8 cellular contexts compared by ENCODE assay signal in genomic region chr19:34926361-34926684, GRCh38. TPM values are rescaled to one million over a fixed set of nuclear protein-coding genes. Genes with fewer than 3 reads are reported as not detected.
A peak's percentile ranks its signal among the peaks of the same experiment; 100 is the strongest.
DNase-seq lines count a peak whose midpoint lies in the region; ATAC-seq and TF ChIP-seq lines count a peak whose summit lies in the region.

No MANE protein-coding gene starts in this region.

- CTCF ChIA-PET in Calu3 (lab: Charles Lee): no interaction called here

- H3K27me3 ChIP-seq in RWPE2 (ENCODE audit: insufficient read depth, poor library complexity, severe bottlenecking): no peaks in the 10 kb centered on the region

- BruUV-seq in Calu3 (replicated peaks; lab: Mats Ljungman, UMichigan): no TSS peak

- peaks cover 14% of the 10 kb centered on the region for H3K27me3 Mint-ChIP-seq in Calu3 (ENCODE audit: unreplicated experiment)

- no peak for DNase-seq in Calu3
- DNase-seq in RWPE2 (ENCODE audit: low spot score): no peak
- no peak for DNase-seq in epithelial cell of proximal tubule (ENCODE audit: low read depth)
- DNase-seq in pons (ENCODE audit: low spot score): peak; percentile 1
- no peak for DNase-seq in NCI-H2107 (lab: John Stamatoyannopoulos, UW)
- DNase-seq in NCI-H1048 (lab: John Stamatoyannopoulos, UW): no peak
- DNase-seq in islet precursor cell: no peak

- no peak overlapping the region for H3K27ac ChIP-seq in RWPE2 (ENCODE audit: poor library complexity, severe bottlenecking)

- no peaks in the 10 kb centered on the region for H3K9me3 Mint-ChIP-seq in Calu3 (ENCODE audit: low read depth, unreplicated experiment)

- peaks cover 10% of the 10 kb centered on the region for H3K36me3 Mint-ChIP-seq in Calu3 (ENCODE audit: insufficient read depth, unreplicated experiment)

- H3K4me3 ChIP-seq in RWPE2 (ENCODE audit: severe bottlenecking): peak overlapping the region; percentile 44
- peak overlapping the region; percentile 74 for H3K4me3 ChIP-seq in epithelial cell of proximal tubule (ENCODE audit: low read depth, low read length)

- peaks cover 4% of the 10 kb centered on the region for H3K4me1 ChIP-seq in RWPE2 (ENCODE audit: insufficient read depth, poor library complexity, severe bottlenecking)

- TF ChIP-seq CTCF in Calu3 (IDR thresholded peaks at IDR 0.05; ENCODE audit: unreplicated experiment) (no peak), RWPE2 (IDR thresholded peaks at IDR 0.05; ENCODE audit: poor library complexity, severe bottlenecking) (no peak), epithelial cell of proximal tubule (conservative IDR thresholded peaks at IDR 0.05; ENCODE audit: low read depth, low read length) (no peak)

- intact Hi-C loops in Calu3 (cut with micrococcal nuclease; ENCODE audit: unreplicated experiment): loop anchor here (10.0 kb wide), 1 partner anchor 78 kb away; the partner anchor contains the start of gene GRAMD1A

- H3K4me3 Mint-ChIP-seq in Calu3 (ENCODE audit: low read depth, unreplicated experiment): peak overlapping the region; percentile 99

- ATAC-seq in RWPE2 (ENCODE audit: low read depth) (no peak), HG02623 (IDR thresholded peaks at IDR 0.05; ENCODE audit: unreplicated experiment) (no peak)

- no peaks in the 10 kb centered on the region for H3K36me3 ChIP-seq in RWPE2 (ENCODE audit: low read depth)

- no peaks in the 10 kb centered on the region for H3K4me1 Mint-ChIP-seq in Calu3 (ENCODE audit: low read depth, unreplicated experiment)

- H3K27ac Mint-ChIP-seq in Calu3 (ENCODE audit: unreplicated experiment): no peak overlapping the region

- H3K9me3 ChIP-seq in RWPE2 (ENCODE audit: severe bottlenecking): no peaks in the 10 kb centered on the region

RNA-seq across cellular contexts. Expression of gene ZNF30, which starts 0.4 kb away (rescaled TPM):
- 2.9 and 4.2 TPM in 2 replicates for total RNA-seq in Calu3 (2022)
- total RNA-seq in epithelial cell of proximal tubule: 0.87 and 1.2 TPM in 2 replicates

RNA-seq across cellular contexts. Expression of gene ZNF792, which starts 37.7 kb away (rescaled TPM):
- total RNA-seq in Calu3 (2022) (9.1 and 9.3 TPM in 2 replicates), epithelial cell of proximal tubule (3.3 and 4.1 TPM in 2 replicates)
